Comparison of ENCODE assay signal across 8 cellular contexts in the genomic region with DNA sequence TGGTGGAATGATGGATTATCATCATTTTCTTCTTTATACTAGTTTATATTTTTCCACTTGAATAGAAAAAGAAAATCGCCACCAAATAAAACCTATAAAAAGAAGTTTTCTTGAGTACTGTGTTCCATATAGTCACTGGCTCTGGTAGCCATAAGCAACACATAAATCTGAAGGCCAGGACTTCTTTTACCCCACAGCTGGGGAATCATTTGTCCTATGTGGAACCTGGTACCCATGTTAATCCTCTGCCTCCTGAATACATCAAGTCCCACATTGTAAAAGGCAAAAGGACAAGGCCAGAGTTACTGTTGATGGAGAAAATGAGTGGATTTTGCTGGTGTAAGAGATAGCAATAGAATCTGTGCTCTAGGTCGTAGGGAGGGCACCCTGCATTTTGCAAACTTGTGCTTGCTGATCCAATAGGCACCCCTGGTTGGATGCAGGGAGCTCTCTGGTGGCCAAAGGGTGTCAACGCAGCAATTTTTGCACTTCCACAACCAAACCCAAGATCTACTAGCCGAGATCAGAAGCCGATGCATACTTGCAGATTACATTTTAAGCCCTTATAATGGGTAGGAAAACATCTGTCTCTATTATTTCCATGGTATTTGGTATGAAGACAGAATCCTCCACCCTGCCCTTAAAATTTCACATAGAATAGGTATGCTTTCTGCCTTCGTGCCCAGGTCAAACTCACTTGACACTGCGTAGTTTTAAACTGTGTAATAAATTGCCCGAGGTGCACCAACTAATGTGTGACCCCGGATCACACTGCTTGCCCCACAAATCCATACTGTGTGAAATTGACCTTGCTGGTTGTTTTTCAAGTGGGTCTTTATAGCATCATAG.
DNase-seq lines count a peak whose midpoint lies in the region; ATAC-seq, FAIRE-seq and TF ChIP-seq lines count a peak whose summit lies in the region.

No MANE protein-coding gene starts in this region.

- H3K27me3 ChIP-seq in pancreas = no peaks in the 10 kb centered on the region

- intact Hi-C loops in pancreas (cut with DNase I) = no loop called here

- no peaks in the 10 kb centered on the region for H3K36me3 ChIP-seq in pancreas

- FAIRE-seq in pancreas (lab: Jason Lieb, UNC) = no peak

- DNase-seq in activated naive CD4-positive, alpha-beta T cell treated with Interleukin-2 at 50 U/mL for 16 hours = peak; percentile 4
- no peak for DNase-seq in activated naive CD4-positive, alpha-beta T cell (lab: John Stamatoyannopoulos, UW)
- DNase-seq in NCI-H226 (peak; percentile 28), fibroblast of villous mesenchyme (ENCODE audit: low read depth) (peak; percentile 69), pancreas (peak in 4 of 6 donors; percentile 28 to 63 (median 50))
- peak; percentile 18 for DNase-seq in activated T-cell treated with anti-CD3 and anti-CD28 coated beads, Interleukin-2, amount 50 U/mL, for 1 hour
- DNase-seq in NK-92 treated with Interleukin-12 subunit alpha and Interleukin-12 subunit beta, amount 100 ng/mL, for 24 hours (lab: John Stamatoyannopoulos, UW) = no peak

- no peaks in the 10 kb centered on the region for H3K9me3 ChIP-seq in pancreas

- H3K27ac ChIP-seq in pancreas = no peak overlapping the region

- TF ChIP-seq CTCF in fibroblast of villous mesenchyme (IDR thresholded peaks at IDR 0.05; ENCODE audit: insufficient read depth, low read depth, low read length) = peak; percentile 61
- peak in 3 of 4 donors; percentile 29 to 50 (median 49) for TF ChIP-seq CTCF in pancreas (IDR thresholded peaks at IDR 0.05)

- 27 to 34% methylated on average over 9 of the region's 9 CpGs for WGBS in pancreas, 2 donors

- H3K4me1 ChIP-seq in pancreas = peaks cover 0 to 5% (median 3%) of the 10 kb centered on the region in 3 donors

- ATAC-seq in HG03025 (IDR thresholded peaks at IDR 0.05; ENCODE audit: low FRiP score, unreplicated experiment) = peak; percentile 81
- peak; percentile 69 to 93 (median 90) for ATAC-seq in pancreas

- H3K4me3 ChIP-seq in fibroblast of villous mesenchyme (ENCODE audit: low read depth, low read length) = no peak overlapping the region
- no peak overlapping the region for H3K4me3 ChIP-seq in pancreas

Comparison
In these comparisons a context has a peak if more than half of its experiments do, and no peak if none do; other contexts are left out.
1. DNase-seq: peak in activated naive CD4-positive, alpha-beta T cell treated with Interleukin-2 at 50 U/mL for 16 hours (single experiment), NCI-H226 (single experiment), activated T-cell treated with anti-CD3 and anti-CD28 coated beads, Interleukin-2, amount 50 U/mL, for 1 hour (single experiment), fibroblast of villous mesenchyme (single experiment) and pancreas (4 of 6); none in activated naive CD4-positive, alpha-beta T cell (0 of 4) and NK-92 treated with Interleukin-12 subunit alpha and Interleukin-12 subunit beta, amount 100 ng/mL, for 24 hours (single experiment).